10 cellular contexts compared by ENCODE assay signal in the genomic region with DNA sequence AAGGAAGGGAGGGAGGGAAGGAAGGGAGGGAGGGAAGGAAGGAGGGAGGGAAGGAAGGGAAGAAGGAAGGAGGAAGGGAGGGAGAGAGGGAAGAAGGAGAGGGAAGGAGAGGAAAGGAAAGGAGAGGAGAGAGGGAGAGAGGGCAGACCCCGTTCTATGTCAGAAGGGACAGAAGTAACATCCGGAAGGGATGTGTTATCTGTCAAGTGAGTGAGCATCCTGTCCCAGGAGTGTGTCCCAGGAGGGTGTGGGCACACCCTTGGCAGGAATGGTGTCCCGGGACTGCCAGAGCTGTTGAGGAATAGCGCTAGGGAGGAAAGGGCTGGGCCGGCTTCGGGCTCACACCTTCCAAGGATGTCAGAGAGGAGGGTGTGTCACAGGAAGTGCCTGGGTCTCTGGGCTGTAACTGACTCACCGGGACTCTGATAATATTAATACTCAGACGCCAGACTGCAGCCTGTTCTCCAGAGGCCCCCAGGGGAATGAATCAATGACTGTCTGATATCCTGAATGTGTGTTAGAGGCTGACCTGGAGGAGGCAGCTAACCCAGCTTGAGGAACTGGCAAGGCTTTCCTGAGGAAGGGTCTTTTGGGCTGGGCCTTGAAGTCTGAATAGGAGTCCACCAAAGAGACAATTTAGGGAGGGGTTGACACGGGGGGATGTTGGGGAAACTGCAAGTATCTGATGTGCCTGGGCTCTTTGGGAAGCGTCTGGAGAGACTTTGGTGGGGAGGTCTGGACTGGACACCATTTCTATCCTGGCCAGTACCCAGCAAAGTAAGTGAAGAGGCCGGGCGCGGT. TPM values are rescaled to one million over a fixed set of nuclear protein-coding genes. Genes with fewer than 3 reads are reported as not detected.
A peak's percentile ranks its signal among the peaks of the same experiment; 100 is the strongest.
DNase-seq lines count a peak whose midpoint lies in the region; ATAC-seq, FAIRE-seq and TF ChIP-seq lines count a peak whose summit lies in the region.
"Had no signal": no experiment of that assay in that cellular context is flagged by ENCODE, and none has a peak within 500 bp of the region (broad histone marks: within the 10 kb centered on the region; RNA-seq: fewer than 3 reads in every experiment).

No MANE protein-coding gene starts in this region.

- peaks cover 6% of the 10 kb centered on the region for H3K4me1 Mint-ChIP-seq in progenitor cell of endocrine pancreas (ENCODE audit: low read depth)
- H3K4me1 Mint-ChIP-seq in GM23338 = no peaks in the 10 kb centered on the region

- no peaks in the 10 kb centered on the region for H3K36me3 Mint-ChIP-seq in progenitor cell of endocrine pancreas (ENCODE audit: insufficient read depth)
- H3K36me3 Mint-ChIP-seq in GM23338 (ENCODE audit: low read depth) = no peaks in the 10 kb centered on the region

- H3K4me3 Mint-ChIP-seq in progenitor cell of endocrine pancreas (ENCODE audit: low read depth) (no peak overlapping the region), GM23338 (no peak overlapping the region)

- H2AFZ ChIP-seq in GM23338 = no peak overlapping the region

- no peaks in the 10 kb centered on the region for H3F3A ChIP-seq in GM23338 (replicated peaks; ENCODE audit: low read depth)

- H3K9me2 ChIP-seq in GM23338 (ENCODE audit: insufficient read depth) = no peaks in the 10 kb centered on the region

- TF ChIP-seq CTCF in epithelial cell of esophagus (IDR thresholded peaks at IDR 0.05; ENCODE audit: insufficient read depth, low read depth, low read length, missing control alignments) (peak; percentile 39), progenitor cell of endocrine pancreas (IDR thresholded peaks at IDR 0.05; ENCODE audit: unreplicated experiment) (no peak), GM23338 (conservative IDR thresholded peaks at IDR 0.05; ENCODE audit: low read depth in 2 of 2) (no peak)

- H3K27me3 ChIP-seq in GM23338 (ENCODE audit: insufficient read depth) = no peaks in the 10 kb centered on the region

- DNase-seq in DMS53 (lab: John Stamatoyannopoulos, UW) = peak; percentile 43
- DNase-seq in DMS53 treated with DMSO at 0.1 percent for 48 hours (lab: John Stamatoyannopoulos, UW; ENCODE audit: unreplicated experiment) = no peak
- DNase-seq in RCC 7860 (ENCODE audit: low spot score) = peak; percentile 82
- peak; percentile 99 for DNase-seq in epithelial cell of esophagus (ENCODE audit: low read depth)
- no peak for DNase-seq in progenitor cell of endocrine pancreas (ENCODE audit: low spot score, unreplicated experiment)
- no peak for DNase-seq in GM23338 (ENCODE audit: low spot score)
- no peak for DNase-seq in KG1 (lab: John Stamatoyannopoulos, UW)
- no peak for DNase-seq in stimulated activated CD4-positive, alpha-beta T cell treated with anti-CD3 and anti-CD28 coated beads, Interleukin-2, amount 100 ng/mL, for 48 hours
- DNase-seq: stimulated activated CD8-positive, alpha-beta memory T cell treated with anti-CD3 and anti-CD28 coated beads, Interleukin-4, amount 100 ng/mL, for 48 hours had no signal

- H3K27ac Mint-ChIP-seq in progenitor cell of endocrine pancreas (peak overlapping the region; percentile 27), GM23338 (no peak overlapping the region)

- FAIRE-seq in RCC 7860 (lab: Jason Lieb, UNC) = no peak
- FAIRE-seq: A204.1 had no signal

- H3K27me3 Mint-ChIP-seq in progenitor cell of endocrine pancreas = peaks cover 6% of the 10 kb centered on the region
- peaks cover 13% of the 10 kb centered on the region for H3K27me3 Mint-ChIP-seq in GM23338 (ENCODE audit: insufficient read depth, low read depth, poor library complexity)

- H3K36me3 ChIP-seq in GM23338 (ENCODE audit: insufficient read depth) = no peaks in the 10 kb centered on the region

- H3K4me2 ChIP-seq in GM23338 = no peak overlapping the region

- no peak overlapping the region for H3K27ac ChIP-seq in GM23338 (ENCODE audit: low read depth)

- H4K20me1 ChIP-seq in GM23338 (replicated peaks; ENCODE audit: insufficient read depth) = no peaks in the 10 kb centered on the region

- no peak overlapping the region for H3K4me3 ChIP-seq in epithelial cell of esophagus (ENCODE audit: low read length)
- no peak overlapping the region for H3K4me3 ChIP-seq in GM23338

- no peaks in the 10 kb centered on the region for H3K79me2 ChIP-seq in GM23338 (replicated peaks; ENCODE audit: insufficient read depth)

- no peaks in the 10 kb centered on the region for H3K4me1 ChIP-seq in GM23338 (ENCODE audit: insufficient read depth)

- no peaks in the 10 kb centered on the region for H3K9me3 Mint-ChIP-seq in progenitor cell of endocrine pancreas (ENCODE audit: low read depth)
- H3K9me3 Mint-ChIP-seq in GM23338 = no peaks in the 10 kb centered on the region; the same call in 2 of the 3 replicates

- ATAC-seq in GM23338 = no peak

TF ChIP-seq in GM23338, 12 proteins besides CTCF, POLR2A, EP300 and RAD21 (continues in another document):
- TF ChIP-seq, protein P1, sequence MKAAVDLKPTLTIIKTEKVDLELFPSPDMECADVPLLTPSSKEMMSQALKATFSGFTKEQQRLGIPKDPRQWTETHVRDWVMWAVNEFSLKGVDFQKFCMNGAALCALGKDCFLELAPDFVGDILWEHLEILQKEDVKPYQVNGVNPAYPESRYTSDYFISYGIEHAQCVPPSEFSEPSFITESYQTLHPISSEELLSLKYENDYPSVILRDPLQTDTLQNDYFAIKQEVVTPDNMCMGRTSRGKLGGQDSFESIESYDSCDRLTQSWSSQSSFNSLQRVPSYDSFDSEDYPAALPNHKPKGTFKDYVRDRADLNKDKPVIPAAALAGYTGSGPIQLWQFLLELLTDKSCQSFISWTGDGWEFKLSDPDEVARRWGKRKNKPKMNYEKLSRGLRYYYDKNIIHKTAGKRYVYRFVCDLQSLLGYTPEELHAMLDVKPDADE (IDR thresholded peaks at IDR 0.05) = no peak
- TF ChIP-seq NANOG (IDR thresholded peaks at IDR 0.05; ENCODE audit: borderline replicate concordance) = no peak
- no peak for TF ChIP-seq ZNF114 (CRISPR knock-in tag; IDR thresholded peaks at IDR 0.05)
- TF ChIP-seq JUNB (IDR thresholded peaks at IDR 0.05; ENCODE audit: unreplicated experiment) = no peak

RNA-seq across cellular contexts. Expression of gene ACTB, which starts 18.9 kb away (rescaled TPM):
- total RNA-seq in progenitor cell of endocrine pancreas = 3,065 and 3,098 TPM in 2 replicates
- 6,061 and 6,196 TPM in 2 replicates for total RNA-seq in GM23338 (2014; rRNA removed; shearing (Covaris generic))
- 11,484 and 12,398 TPM in 2 replicates for polyA plus RNA-seq in GM23338 (2016; fragmentation: Nextera tagmentation; extraction: Ambion mirVana)

RNA-seq across cellular contexts. Expression of gene FBXL18, which starts 35.7 kb away (rescaled TPM):
- total RNA-seq in progenitor cell of endocrine pancreas = 11.7 and 12.6 TPM in 2 replicates
- total RNA-seq in GM23338 (2014; rRNA removed; shearing (Covaris generic)) = 18.1 and 21.8 TPM in 2 replicates
- 10.5 and 11.6 TPM in 2 replicates for polyA plus RNA-seq in GM23338 (2016; fragmentation: Nextera tagmentation; extraction: Ambion mirVana)

RNA-seq across cellular contexts. Expression of gene FSCN1, which starts 43.3 kb away (rescaled TPM):
- total RNA-seq in progenitor cell of endocrine pancreas = 212 and 216 TPM in 2 replicates
- 654 and 734 TPM in 2 replicates for total RNA-seq in GM23338 (2014; rRNA removed; shearing (Covaris generic))
- 135 and 146 TPM in 2 replicates for polyA plus RNA-seq in GM23338 (2016; fragmentation: Nextera tagmentation; extraction: Ambion mirVana)

Comparison
In these comparisons a context has a peak if more than half of its experiments do, and no peak if none do; other contexts are left out.
1. DNase-seq: peak in DMS53 (single experiment), RCC 7860 (single experiment) and epithelial cell of esophagus (single experiment); none in DMS53 treated with DMSO at 0.1 percent for 48 hours (single experiment), progenitor cell of endocrine pancreas (single experiment), GM23338 (single experiment), KG1 (single experiment) and stimulated activated CD4-positive, alpha-beta T cell treated with anti-CD3 and anti-CD28 coated beads, Interleukin-2, amount 100 ng/mL, for 48 hours (0 of 2).